Comparison of ENCODE assay signal across 30 cellular contexts in genomic region chr17:73269329-73269615, GRCh38. TPM values are rescaled to one million over a fixed set of nuclear protein-coding genes. Genes with fewer than 3 reads are reported as not detected.
"Had no signal": no experiment of that assay in that cellular context is flagged by ENCODE, and none has a peak within 500 bp of the region (broad histone marks: within the 10 kb centered on the region; RNA-seq: fewer than 3 reads in every experiment).

No MANE protein-coding gene starts in this region.

- H3K36me3 Mint-ChIP-seq: mesothelial cell of epicardium, naive B cell had no signal

- H3K27me3 ChIP-seq: colonic mucosa, esophagus squamous epithelium, gastrocnemius medialis, heart right ventricle, left lung had no signal

- H3K36me3 ChIP-seq: colonic mucosa, esophagus squamous epithelium, gastrocnemius medialis, heart right ventricle, left lung, lower lobe of right lung had no signal

- H3K27ac ChIP-seq: colonic mucosa, epithelial cell of prostate, esophagus squamous epithelium, gastrocnemius medialis, heart right ventricle, left lung, lower lobe of right lung had no signal

- ATAC-seq: effector memory CD8-positive, alpha-beta T cell; esophagus mucosa; gastrocnemius medialis; heart right ventricle; left cardiac atrium; left lung; left ventricle myocardium superior had no signal

- H3K4me3 ChIP-seq: colonic mucosa, esophagus squamous epithelium, gastrocnemius medialis, heart right ventricle, left lung, lower lobe of right lung, mucosa of descending colon had no signal

- H3K4me3 Mint-ChIP-seq: dendritic cell treated with granulocyte-macrophage colony-stimulating factor and Interleukin-4, amounts not matched to agents 40 ng/mL and 50 ng/mL, for 4 days; effector memory CD8-positive, alpha-beta T cell; endodermal cell; mesothelial cell of epicardium; naive B cell had no signal

- H3K4me1 ChIP-seq: colonic mucosa, gastrocnemius medialis, heart right ventricle, left lung, lower lobe of right lung had no signal

- H3K27ac Mint-ChIP-seq: dendritic cell treated with granulocyte-macrophage colony-stimulating factor and Interleukin-4, amounts not matched to agents 40 ng/mL and 50 ng/mL, for 4 days; effector memory CD8-positive, alpha-beta T cell; endodermal cell; mesothelial cell of epicardium; naive B cell had no signal

- H3K9me3 Mint-ChIP-seq: dendritic cell treated with granulocyte-macrophage colony-stimulating factor and Interleukin-4, amounts not matched to agents 40 ng/mL and 50 ng/mL, for 4 days; effector memory CD8-positive, alpha-beta T cell; mesothelial cell of epicardium; naive B cell had no signal

- H3K4me1 Mint-ChIP-seq: endodermal cell, mesothelial cell of epicardium, naive B cell had no signal

- DNase-seq: colonic mucosa; cortex of kidney; effector CD8-positive, alpha-beta T cell; effector memory CD8-positive, alpha-beta T cell; endodermal cell; erythroblast; esophagus squamous epithelium; foreskin fibroblast; foreskin melanocyte; gastrocnemius medialis; glutamatergic neuron; head of caudate nucleus; heart right ventricle; hippocampal formation; left cardiac atrium; left lung; left ventricle myocardium superior; lower lobe of right lung; mesenchymal stem cell; mucosa of descending colon; naive B cell had no signal

- H3K27me3 Mint-ChIP-seq: dendritic cell treated with granulocyte-macrophage colony-stimulating factor and Interleukin-4, amounts not matched to agents 40 ng/mL and 50 ng/mL, for 4 days; effector memory CD8-positive, alpha-beta T cell had no signal

- H3K9me3 ChIP-seq: colonic mucosa, esophagus squamous epithelium, gastrocnemius medialis, left lung, lower lobe of right lung, mucosa of descending colon had no signal

RNA-seq across cellular contexts. Expression of gene CPSF4L, which starts 7.6 kb away (rescaled TPM):
- total RNA-seq: colonic mucosa, dermis microvascular lymphatic vessel endothelial cell, esophagus mucosa, esophagus squamous epithelium, gastrocnemius medialis, heart right ventricle, kidney epithelial cell, left cardiac atrium, left lung, left ventricle myocardium superior, lower leg skin, lower lobe of right lung, lung microvascular endothelial cell, mucosa of descending colon, myocyte had no signal
